ENCODE assay signal across 14 cellular contexts in the genomic region with DNA sequence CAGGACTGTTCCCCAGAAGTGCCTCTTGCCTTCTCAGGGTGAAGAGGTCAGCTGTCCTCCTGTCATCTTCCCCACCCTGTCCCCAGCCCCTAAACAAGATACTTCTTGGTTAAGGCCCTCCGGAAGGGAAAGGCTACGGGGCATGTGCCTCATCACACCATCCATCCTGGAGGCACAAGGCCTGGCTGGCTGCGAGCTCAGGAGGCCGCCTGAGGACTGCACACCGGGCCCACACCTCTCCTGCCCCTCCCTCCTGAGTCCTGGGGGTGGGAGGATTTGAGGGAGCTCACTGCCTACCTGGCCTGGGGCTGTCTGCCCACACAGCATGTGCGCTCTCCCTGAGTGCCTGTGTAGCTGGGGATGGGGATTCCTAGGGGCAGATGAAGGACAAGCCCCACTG. TPM values are rescaled to one million over a fixed set of nuclear protein-coding genes. Genes with fewer than 3 reads are reported as not detected.
DNase-seq lines count a peak whose midpoint lies in the region; ATAC-seq and TF ChIP-seq lines count a peak whose summit lies in the region.
"Had no signal": no experiment of that assay in that cellular context is flagged by ENCODE, and none has a peak within 500 bp of the region (broad histone marks: within the 10 kb centered on the region; RNA-seq: fewer than 3 reads in every experiment).

No MANE protein-coding gene starts in this region.

- H3K36me3 ChIP-seq in OCI-LY1 (ENCODE audit: insufficient read depth, low read length) (peaks cover 24% of the 10 kb centered on the region), mesenchymal stem cell (ENCODE audit: control insufficient read depth in 1 of 2, insufficient read depth in 2 of 2, low read depth in 1 of 2, low read length in 2 of 2) (peaks cover 33 to 34% of the 10 kb centered on the region in 2 experiments), thymus (ENCODE audit: control insufficient read depth, insufficient read depth) (peaks cover 26% of the 10 kb centered on the region)

- intact Hi-C loops in activated naive CD4-positive, alpha-beta T cell treated with anti-CD3 and anti-CD28 coated beads for 36 hours (cut with micrococcal nuclease) = loop anchor here (5.0 kb wide), 1 partner anchor 52 kb away; no protein-coding TSS in a partner anchor

- H2BK5ac ChIP-seq in mesenchymal stem cell (ENCODE audit: low read depth, low read length, poor library complexity, severe bottlenecking) = no peak overlapping the region

- peaks cover 16% of the 10 kb centered on the region for H3K4me1 ChIP-seq in OCI-LY1 (ENCODE audit: insufficient read depth, low read length, severe bottlenecking)
- peaks cover 8% of the 10 kb centered on the region for H3K4me1 ChIP-seq in mesenchymal stem cell (ENCODE audit: control insufficient read depth, insufficient read depth, low read depth, low read length)
- peaks cover 24% of the 10 kb centered on the region for H3K4me1 ChIP-seq in thymus (ENCODE audit: control insufficient read depth, insufficient read depth, low read length)
- H3K4me1 ChIP-seq: HAP-1 had no signal

- peak overlapping the region; percentile 47 to 79 for H3K27ac Mint-ChIP-seq in activated naive CD4-positive, alpha-beta T cell treated with anti-CD3 and anti-CD28 coated beads, Interleukin-2, amount 50 U/mL, for 72 hours
- no peak overlapping the region for H3K27ac Mint-ChIP-seq in activated naive CD4-positive, alpha-beta T cell treated with anti-CD3 and anti-CD28 coated beads for 36 hours
- H3K27ac Mint-ChIP-seq: progenitor cell of endocrine pancreas had no signal

- no peaks in the 10 kb centered on the region for H3K27me3 Mint-ChIP-seq in activated naive CD4-positive, alpha-beta T cell treated with anti-CD3 and anti-CD28 coated beads for 36 hours (ENCODE audit: low read depth)
- H3K27me3 Mint-ChIP-seq: progenitor cell of endocrine pancreas had no signal

- peak overlapping the region; percentile 0 for H3K27ac ChIP-seq in OCI-LY1 (ENCODE audit: low read depth, low read length, poor library complexity, severe bottlenecking)
- H3K27ac ChIP-seq in mesenchymal stem cell (ENCODE audit: low read length, poor library complexity, severe bottlenecking) = no peak overlapping the region
- H3K27ac ChIP-seq in thymus (ENCODE audit: low read depth) = peak overlapping the region; percentile 33
- H3K27ac ChIP-seq: adrenal gland had no signal

- no peak for ATAC-seq in activated naive CD4-positive, alpha-beta T cell treated with anti-CD3 and anti-CD28 coated beads, Interleukin-2, amount 50 U/mL, for 72 hours
- ATAC-seq in GM21737 (IDR thresholded peaks at IDR 0.05; ENCODE audit: unreplicated experiment) (no peak), HG02981 (IDR thresholded peaks at IDR 0.05; ENCODE audit: unreplicated experiment) (no peak)

- no peak overlapping the region for H2BK15ac ChIP-seq in mesenchymal stem cell (ENCODE audit: low read depth, poor library complexity, severe bottlenecking)

- TF ChIP-seq CTCF in OCI-LY1 (IDR thresholded peaks at IDR 0.05; ENCODE audit: low read length) = no peak

- H3K27me3 ChIP-seq in OCI-LY1 (ENCODE audit: insufficient read depth, low read length) = no peaks in the 10 kb centered on the region
- H3K27me3 ChIP-seq in mesenchymal stem cell (ENCODE audit: control insufficient read depth in 1 of 2, insufficient read depth in 1 of 2, low read length in 2 of 2) = peaks cover 0 to 5% of the 10 kb centered on the region in 2 experiments
- H3K27me3 ChIP-seq in thymus (ENCODE audit: control insufficient read depth, insufficient read depth) = no peaks in the 10 kb centered on the region
- H3K27me3 ChIP-seq: adrenal gland had no signal

- no peak overlapping the region for H2AK5ac ChIP-seq in mesenchymal stem cell (ENCODE audit: low read length, severe bottlenecking)

- no peak for DNase-seq in activated naive CD4-positive, alpha-beta T cell treated with anti-CD3 and anti-CD28 coated beads, Interleukin-2, amount 50 U/mL, for 72 hours (ENCODE audit: low spot score in 2 of 2)
- DNase-seq in activated naive CD4-positive, alpha-beta T cell treated with anti-CD3 and anti-CD28 coated beads for 36 hours = no peak
- DNase-seq in mesenchymal stem cell (no peak), DMS79 (lab: John Stamatoyannopoulos, UW) (no peak)
- DNase-seq: left lung, NCI-H1694 had no signal

- H3K9me2 ChIP-seq in OCI-LY1 (ENCODE audit: low read depth, low read length) = no peaks in the 10 kb centered on the region

- peak overlapping the region; percentile 14 for H4K8ac ChIP-seq in mesenchymal stem cell (ENCODE audit: low read length)

- H2BK120ac ChIP-seq in mesenchymal stem cell (ENCODE audit: low read depth, low read length) = no peak overlapping the region

- no peak overlapping the region for H3K14ac ChIP-seq in mesenchymal stem cell (ENCODE audit: low read length in 2 of 2)

- H3K4me3 Mint-ChIP-seq in activated naive CD4-positive, alpha-beta T cell treated with anti-CD3 and anti-CD28 coated beads for 36 hours = no peak overlapping the region

- H4K20me1 ChIP-seq in OCI-LY1 (ENCODE audit: insufficient read depth, low read length) = no peaks in the 10 kb centered on the region

- H3K4me2 ChIP-seq in OCI-LY1 (ENCODE audit: low read length) (no peak overlapping the region), mesenchymal stem cell (ENCODE audit: low read length, poor library complexity, severe bottlenecking) (no peak overlapping the region)

- CTCF ChIA-PET in activated naive CD4-positive, alpha-beta T cell treated with anti-CD3 and anti-CD28 coated beads for 36 hours (lab: Charles Lee) = interaction anchor here (1.8 kb wide), 1 partner anchor 54 kb away, joined by 5 read pairs; no protein-coding TSS in a partner anchor

- no peak overlapping the region for H3K4ac ChIP-seq in mesenchymal stem cell (ENCODE audit: low read depth in 1 of 2, low read length in 2 of 2)

- no peak overlapping the region for H3K4me3 ChIP-seq in OCI-LY1 (ENCODE audit: low read depth, low read length, poor library complexity, severe bottlenecking)
- H3K4me3 ChIP-seq in mesenchymal stem cell (ENCODE audit: insufficient read depth in 1 of 2, low read depth in 1 of 2, low read length in 2 of 2) = no peak overlapping the region
- no peak overlapping the region for H3K4me3 ChIP-seq in thymus (ENCODE audit: low read length)
- H3K4me3 ChIP-seq: adrenal gland, HAP-1, left lung had no signal

- H2AFZ ChIP-seq in OCI-LY1 (ENCODE audit: low read length) (no peak overlapping the region), mesenchymal stem cell (ENCODE audit: low read depth, low read length) (no peak overlapping the region)

- H3K23ac ChIP-seq in mesenchymal stem cell (ENCODE audit: low read length in 2 of 2) = no peak overlapping the region

- H3F3A ChIP-seq in OCI-LY1 (ENCODE audit: insufficient read depth, low read length) = no peaks in the 10 kb centered on the region

- peaks cover 30% of the 10 kb centered on the region for H3K4me1 Mint-ChIP-seq in activated naive CD4-positive, alpha-beta T cell treated with anti-CD3 and anti-CD28 coated beads for 36 hours (ENCODE audit: low read depth)

- no peak overlapping the region for H3K18ac ChIP-seq in mesenchymal stem cell (ENCODE audit: low read depth in 1 of 2, low read length in 2 of 2)

- peaks cover 0 to 12% of the 10 kb centered on the region in 2 donors for H3K36me3 Mint-ChIP-seq in activated naive CD4-positive, alpha-beta T cell treated with anti-CD3 and anti-CD28 coated beads, Interleukin-2, amount 50 U/mL, for 72 hours
- H3K36me3 Mint-ChIP-seq in activated naive CD4-positive, alpha-beta T cell treated with anti-CD3 and anti-CD28 coated beads for 36 hours (ENCODE audit: low read depth) = peaks cover 9% of the 10 kb centered on the region

- no peak overlapping the region for H3K9ac ChIP-seq in OCI-LY1 (ENCODE audit: low read length)
- H3K9ac ChIP-seq in mesenchymal stem cell (ENCODE audit: low read length) = no peak overlapping the region

- 85% methylated on average over 2 of the region's 6 CpGs for WGBS in mesenchymal stem cell
- WGBS in thymus = 77% methylated on average over 6 of the region's 6 CpGs

- H3K9me3 Mint-ChIP-seq in activated naive CD4-positive, alpha-beta T cell treated with anti-CD3 and anti-CD28 coated beads, Interleukin-2, amount 50 U/mL, for 72 hours = no peaks in the 10 kb centered on the region
- no peaks in the 10 kb centered on the region for H3K9me3 Mint-ChIP-seq in activated naive CD4-positive, alpha-beta T cell treated with anti-CD3 and anti-CD28 coated beads for 36 hours

- no peaks in the 10 kb centered on the region for H3K9me3 ChIP-seq in OCI-LY1 (ENCODE audit: low read length)
- H3K9me3 ChIP-seq in mesenchymal stem cell (ENCODE audit: control insufficient read depth, low read length) = no peaks in the 10 kb centered on the region
- H3K9me3 ChIP-seq in thymus (ENCODE audit: control insufficient read depth) = no peaks in the 10 kb centered on the region
- H3K9me3 ChIP-seq: adrenal gland, HAP-1, left lung had no signal

- H2BK12ac ChIP-seq in mesenchymal stem cell (ENCODE audit: low read length in 2 of 2) = no peak overlapping the region

- no peaks in the 10 kb centered on the region for H3K79me2 ChIP-seq in OCI-LY1 (ENCODE audit: insufficient read depth, low read length)

- H3K79me1 ChIP-seq in mesenchymal stem cell (replicated peaks; ENCODE audit: low read length, poor library complexity, severe bottlenecking) = peaks cover 4% of the 10 kb centered on the region

- H4K91ac ChIP-seq in mesenchymal stem cell (ENCODE audit: low read length) = no peak overlapping the region

RNA-seq across cellular contexts. Expression of a gene that starts 9.8 kb away (rescaled TPM):
- total RNA-seq in activated naive CD4-positive, alpha-beta T cell treated with anti-CD3 and anti-CD28 coated beads, Interleukin-2, amount 50 U/mL, for 72 hours = 1 to 10 TPM in 1 of 2 donors, under 1 TPM in 1; 0.30 to 1.7 TPM
- under 1 TPM; 0.24 to 0.27 TPM for total RNA-seq in activated naive CD4-positive, alpha-beta T cell treated with anti-CD3 and anti-CD28 coated beads for 36 hours
- not detected for polyA plus RNA-seq in mesenchymal stem cell (2013, experiment 1 of 2)
- polyA plus RNA-seq in mesenchymal stem cell (2013, experiment 2 of 2) = not detected
- 2.2 TPM for polyA plus RNA-seq in thymus
- total RNA-seq: MCF 10A, progenitor cell of endocrine pancreas had no signal

RNA-seq across cellular contexts. Expression of a gene that starts 21.6 kb away (rescaled TPM):
- total RNA-seq in activated naive CD4-positive, alpha-beta T cell treated with anti-CD3 and anti-CD28 coated beads, Interleukin-2, amount 50 U/mL, for 72 hours = 100 to 1,000 TPM; 129 to 139 TPM
- 100 to 1,000 TPM in 1 of 2 experiments, 10 to 100 TPM in 1; 97.4 to 101 TPM for total RNA-seq in activated naive CD4-positive, alpha-beta T cell treated with anti-CD3 and anti-CD28 coated beads for 36 hours
- 154 TPM for polyA plus RNA-seq in mesenchymal stem cell (2013, experiment 1 of 2)
- polyA plus RNA-seq in mesenchymal stem cell (2013, experiment 2 of 2) = 157 TPM
- polyA plus RNA-seq in thymus = 152 TPM

RNA-seq across cellular contexts. Expression of a gene that starts 41.1 kb away (rescaled TPM):
- 1 to 10 TPM; 1.3 to 2.4 TPM for total RNA-seq in activated naive CD4-positive, alpha-beta T cell treated with anti-CD3 and anti-CD28 coated beads, Interleukin-2, amount 50 U/mL, for 72 hours
- total RNA-seq in activated naive CD4-positive, alpha-beta T cell treated with anti-CD3 and anti-CD28 coated beads for 36 hours = under 1 TPM; 0.25 to 0.48 TPM
- 0.03 TPM for polyA plus RNA-seq in mesenchymal stem cell (2013, experiment 1 of 2)
- polyA plus RNA-seq in mesenchymal stem cell (2013, experiment 2 of 2) = not detected
- polyA plus RNA-seq in thymus = 22.1 TPM
- total RNA-seq: MCF 10A, progenitor cell of endocrine pancreas had no signal
